Comparison of ENCODE assay signal across 17 cellular contexts in genomic region chrX:118729043-118729652, GRCh38. TPM values are rescaled to one million over a fixed set of nuclear protein-coding genes. Genes with fewer than 3 reads are reported as not detected.
A peak's percentile ranks its signal among the peaks of the same experiment; 100 is the strongest.
DNase-seq lines count a peak whose midpoint lies in the region; ATAC-seq and TF ChIP-seq lines count a peak whose summit lies in the region.
"Had no signal": no experiment of that assay in that cellular context is flagged by ENCODE, and none has a peak within 500 bp of the region (broad histone marks: within the 10 kb centered on the region; RNA-seq: fewer than 3 reads in every experiment).

No MANE protein-coding gene starts in this region.

- no peak overlapping the region for H3K9ac ChIP-seq in rectal smooth muscle tissue (ENCODE audit: low read length)

- H3K27ac ChIP-seq in PC-9 (no peak overlapping the region), gastroesophageal sphincter (peak overlapping the region; percentile 92 to 95 (median 95)), rectal smooth muscle tissue (ENCODE audit: low read depth, low read length) (no peak overlapping the region), adrenal gland (peak overlapping the region in 1 of 5 donors; percentile 97)
- H3K27ac ChIP-seq: foreskin keratinocyte had no signal

- BruUV-seq in Caco-2 (replicated peaks; lab: Mats Ljungman, UMichigan): no TSS peak
- BruUV-seq in PC-9 (replicated peaks; lab: Mats Ljungman, UMichigan): no TSS peak

- no peaks in the 10 kb centered on the region for H3K36me3 Mint-ChIP-seq in Caco-2 (ENCODE audit: insufficient read depth, unreplicated experiment)
- H3K36me3 Mint-ChIP-seq: CD4-positive, CD25-positive, alpha-beta regulatory T cell had no signal

- no peak overlapping the region for H2AFZ ChIP-seq in PC-9

- no peaks in the 10 kb centered on the region for H3K27me3 Mint-ChIP-seq in Caco-2 (ENCODE audit: insufficient read depth, unreplicated experiment)

- peak overlapping the region; percentile 71 for H3K4me3 Mint-ChIP-seq in Caco-2 (ENCODE audit: unreplicated experiment)

- TF ChIP-seq POLR2A in gastroesophageal sphincter (IDR thresholded peaks at IDR 0.05): no peak
- no peak for TF ChIP-seq POLR2A in adrenal gland (IDR thresholded peaks at IDR 0.05)

- peak overlapping the region; percentile 80 for H3K4me2 ChIP-seq in PC-9

- H4K20me1 ChIP-seq in PC-9 (ENCODE audit: insufficient read depth): no peaks in the 10 kb centered on the region

- intact Hi-C loops in Caco-2 (cut with micrococcal nuclease; ENCODE audit: unreplicated experiment): loop anchor here (5.0 kb wide), 2 partner anchors 47 to 62 kb away; no protein-coding TSS in a partner anchor
- intact Hi-C loops in PC-9 (cut with micrococcal nuclease; ENCODE audit: unreplicated experiment): loop anchor here (5.0 to 10.0 kb wide), 3 partner anchors 77 to 382 kb away; partner anchors contain the start of gene WDR44
- intact Hi-C loops in adrenal gland (cut with DNase I): no loop called here

- no peak for TF ChIP-seq EP300 in gastroesophageal sphincter (IDR thresholded peaks at IDR 0.05)

- CTCF ChIA-PET in Caco-2 (lab: Charles Lee) (no interaction called here), PC-9 (lab: Charles Lee) (no interaction called here)

- H3K36me3 ChIP-seq in Caco-2 (ENCODE audit: control insufficient read depth, insufficient read depth, low read length): no peaks in the 10 kb centered on the region
- H3K36me3 ChIP-seq in PC-9 (ENCODE audit: low read depth): peaks cover 12% of the 10 kb centered on the region; the same call in 1 of the 2 replicates
- H3K36me3 ChIP-seq in gastroesophageal sphincter: no peaks in the 10 kb centered on the region
- H3K36me3 ChIP-seq in rectal smooth muscle tissue (ENCODE audit: control insufficient read depth, insufficient read depth, low read length): no peaks in the 10 kb centered on the region
- no peaks in the 10 kb centered on the region for H3K36me3 ChIP-seq in adrenal gland (replicated peaks in 1 of 2)

- no peak overlapping the region for H3K27ac Mint-ChIP-seq in Caco-2 (ENCODE audit: unreplicated experiment)
- H3K27ac Mint-ChIP-seq: activated CD8-positive, alpha-beta T cell treated with anti-CD3 and anti-CD28 coated beads for 36 hours; CD4-positive, CD25-positive, alpha-beta regulatory T cell; T-helper 17 cell had no signal

- H3K9me3 Mint-ChIP-seq in Caco-2 (ENCODE audit: unreplicated experiment): no peaks in the 10 kb centered on the region
- H3K9me3 Mint-ChIP-seq: activated CD8-positive, alpha-beta T cell treated with anti-CD3 and anti-CD28 coated beads for 36 hours had no signal

- H3K27me3 ChIP-seq in Caco-2 (replicated peaks; ENCODE audit: control insufficient read depth, insufficient read depth, low read length) (no peaks in the 10 kb centered on the region), PC-9 (ENCODE audit: insufficient read depth, low read depth) (no peaks in the 10 kb centered on the region), gastroesophageal sphincter (no peaks in the 10 kb centered on the region), rectal smooth muscle tissue (ENCODE audit: control insufficient read depth, insufficient read depth, low read length) (no peaks in the 10 kb centered on the region), adrenal gland (no peaks in the 10 kb centered on the region)
- H3K27me3 ChIP-seq: foreskin keratinocyte had no signal

- no peak for ATAC-seq in gastroesophageal sphincter
- ATAC-seq: activated CD8-positive, alpha-beta T cell treated with anti-CD3 and anti-CD28 coated beads for 36 hours; foreskin keratinocyte; T-helper 17 cell had no signal

- no peak overlapping the region for H3K4me3 ChIP-seq in Caco-2 (ENCODE audit: low read depth, low read length)
- peak overlapping the region; percentile 90; the same call in 1 of the 2 replicates for H3K4me3 ChIP-seq in PC-9
- H3K4me3 ChIP-seq in gastroesophageal sphincter: peak overlapping the region; percentile 65 to 82
- peak overlapping the region; percentile 57 for H3K4me3 ChIP-seq in rectal smooth muscle tissue (ENCODE audit: low read length)
- peak overlapping the region in 1 of 4 donors; percentile 73 for H3K4me3 ChIP-seq in adrenal gland

- H3K4me1 ChIP-seq in Caco-2 (peaks cover 14% of the 10 kb centered on the region), PC-9 (replicated peaks; ENCODE audit: insufficient read depth) (peaks cover 58% of the 10 kb centered on the region), gastroesophageal sphincter (peaks cover 0 to 61% (median 0%) of the 10 kb centered on the region in 3 donors), rectal smooth muscle tissue (ENCODE audit: control insufficient read depth, insufficient read depth, low read length) (peaks cover 3% of the 10 kb centered on the region), adrenal gland (replicated peaks in 1 of 2) (peaks cover 0 to 38% of the 10 kb centered on the region in 2 donors)
- H3K4me1 ChIP-seq: foreskin keratinocyte had no signal

- DNase-seq in Caco-2 (no peak), PC-9 (no peak), A172 (ENCODE audit: low spot score) (no peak), hippocampal formation (lab: John Stamatoyannopoulos, UW) (no peak), adrenal gland (no peak), NCI-H2196 treated with DMSO at 0.1 percent for 48 hours (lab: John Stamatoyannopoulos, UW; ENCODE audit: unreplicated experiment) (no peak)
- DNase-seq: activated CD8-positive, alpha-beta T cell treated with anti-CD3 and anti-CD28 coated beads for 36 hours; CD4-positive, CD25-positive, alpha-beta regulatory T cell; foreskin keratinocyte; kidney glomerular epithelial cell; NCI-H1092; occipital lobe; stimulated activated CD4-positive, alpha-beta T cell treated with anti-CD3 and anti-CD28 coated beads, Interleukin-2, amount 100 ng/mL, for 48 hours; stimulated activated naive CD4-positive, alpha-beta T cell; T-helper 17 cell had no signal

- H3K9me2 ChIP-seq in PC-9 (ENCODE audit: insufficient read depth): no peaks in the 10 kb centered on the region

- peaks cover 40% of the 10 kb centered on the region for H3F3A ChIP-seq in PC-9 (ENCODE audit: insufficient read depth, low read depth)

- TF ChIP-seq CTCF in Caco-2 (IDR thresholded peaks at IDR 0.05; ENCODE audit: insufficient read depth in 1 of 2, low read depth in 1 of 2, low read length in 1 of 2, severe bottlenecking in 1 of 2, unreplicated experiment in 1 of 2) (no peak), PC-9 (conservative IDR thresholded peaks at IDR 0.05) (no peak), gastroesophageal sphincter (IDR thresholded peaks at IDR 0.05) (no peak), adrenal gland (IDR thresholded peaks at IDR 0.05) (no peak)

- POLR2A ChIA-PET in Caco-2 (lab: Charles Lee) (no interaction called here), PC-9 (lab: Charles Lee; ENCODE audit: unreplicated experiment) (no interaction called here)

- H3K9me3 ChIP-seq in Caco-2: no peaks in the 10 kb centered on the region
- no peaks in the 10 kb centered on the region for H3K9me3 ChIP-seq in PC-9 (ENCODE audit: insufficient read depth, low read depth)
- H3K9me3 ChIP-seq in gastroesophageal sphincter: no peaks in the 10 kb centered on the region
- H3K9me3 ChIP-seq in adrenal gland (replicated peaks in 1 of 3): no peaks in the 10 kb centered on the region

- H3K4me1 Mint-ChIP-seq in Caco-2 (ENCODE audit: low read depth, unreplicated experiment): peaks cover 19% of the 10 kb centered on the region
- H3K4me1 Mint-ChIP-seq: T-helper 17 cell had no signal

- WGBS in gastroesophageal sphincter (ENCODE audit: low coverage in 1 of 2), 2 donors: 38 to 72% methylated on average over 2 to 3 of the region's 3 CpGs
- 73 to 85% (median 81%) methylated on average over 3 of the region's 3 CpGs for WGBS in adrenal gland, 4 donors

- peaks cover 63% of the 10 kb centered on the region for H3K79me2 ChIP-seq in PC-9 (ENCODE audit: low read depth)

RNA-seq across cellular contexts. Expression of gene IL13RA1, which starts 1.7 kb away (rescaled TPM):
- 33.2 and 33.4 TPM in 2 replicates for total RNA-seq in Caco-2 (2022)
- total RNA-seq in PC-9 (2021): 85.3 and 106 TPM in 2 replicates
- 100 to 1,000 TPM in 2 of 4 donors, 10 to 100 TPM in 2; 63.7 to 121 (median 105) TPM for total RNA-seq in gastroesophageal sphincter
- 38.9 and 41.9 TPM in 2 replicates for total RNA-seq in A172 (2014; rRNA removed; shearing (Covaris generic))
- 10 to 100 TPM; 35.3 to 93.6 (median 55.8) TPM for total RNA-seq in adrenal gland
- polyA plus RNA-seq in adrenal gland: 10 to 100 TPM; 19.0 to 71.3 (median 26.2) TPM
- total RNA-seq: CD4-positive, CD25-positive, alpha-beta regulatory T cell had no signal

Comparison
In these comparisons a context has a peak if more than half of its experiments do, and no peak if none do; other contexts are left out.
1. H3K27ac ChIP-seq: peak in gastroesophageal sphincter (4 of 4); none in PC-9 (single experiment) and rectal smooth muscle tissue (single experiment).
2. intact Hi-C loops: an anchor here in Caco-2 (5.0 kb wide) and PC-9 (5.0 to 10.0 kb wide); none called in adrenal gland.